ENCODE assay signal across 8 cellular contexts in the genomic region with DNA sequence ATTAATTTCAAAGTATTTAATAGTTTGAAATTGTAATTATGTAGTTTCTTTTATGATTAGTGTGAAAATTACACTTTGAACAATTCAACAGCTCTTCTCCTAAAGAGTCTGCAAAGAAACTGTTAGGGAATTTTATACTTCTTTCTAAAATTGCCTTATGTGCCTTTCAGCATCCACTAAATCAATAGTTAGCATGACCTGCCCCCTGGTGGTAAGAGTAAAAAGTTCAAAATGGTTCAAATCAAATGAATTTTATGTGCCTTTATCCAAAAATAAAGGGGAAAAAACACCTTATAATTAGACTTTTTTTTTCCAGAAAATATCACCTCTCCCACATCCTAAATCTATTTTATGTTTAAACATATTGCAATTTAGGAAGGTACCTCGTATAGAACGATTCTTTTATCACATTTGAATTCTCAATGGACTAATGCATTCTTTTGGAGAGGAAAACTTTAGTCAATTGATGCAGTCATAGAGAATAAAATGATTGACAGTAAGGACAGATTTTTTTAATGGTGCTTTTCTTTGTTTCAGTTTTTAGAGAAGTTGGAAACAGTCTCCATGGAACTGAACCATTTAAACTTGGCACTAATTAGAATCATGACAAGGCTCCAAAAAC.
DNase-seq lines count a peak whose midpoint lies in the region; ATAC-seq, FAIRE-seq and TF ChIP-seq lines count a peak whose summit lies in the region.

No MANE protein-coding gene starts in this region.

- H3K4me3 ChIP-seq in A549 = no peak overlapping the region
- H3K4me3 ChIP-seq in NB4 (ENCODE audit: low read depth, low read length) = no peak overlapping the region
- no peak overlapping the region for H3K4me3 ChIP-seq in adrenal gland
- H3K4me3 ChIP-seq in transverse colon = no peak overlapping the region

- 0 out of 6 replicates have a peak, but pooled peaks of 1 of the 2 experiments have one; percentile 43 for ATAC-seq in A549
- ATAC-seq in GM19452 (IDR thresholded peaks at IDR 0.05; ENCODE audit: unreplicated experiment) = no peak

- DNase-seq in A549 (ENCODE audit: low read depth in 1 of 2, low spot score in 1 of 2) (peak in 1 of 2 experiments; percentile 53), D341Med (ENCODE audit: low spot score) (peak; percentile 21), NB4 (ENCODE audit: low read depth) (peak; percentile 57), adrenal gland (peak in 4 of 7 donors; percentile 16 to 50 (median 44)), inferior parietal cortex (ENCODE audit: extremely low spot score) (peak; percentile 92), transverse colon (no peak), GOT3 (lab: John Stamatoyannopoulos, UW) (no peak)

- WGBS in A549 (ENCODE audit: missing lambda C conversion rate) = 8% methylated on average over 2 of the region's 2 CpGs
- WGBS in adrenal gland, 4 donors = 13 to 27% (median 21%) methylated on average over 2 of the region's 2 CpGs
- 21 to 28% methylated on average over 2 of the region's 2 CpGs for WGBS in transverse colon (ENCODE audit: low coverage in 1 of 2), 2 donors

- peak; percentile 7 for FAIRE-seq in A549 (lab: Jason Lieb, UNC)

- TF ChIP-seq EP300 in A549 (IDR thresholded peaks at IDR 0.05) (no peak), transverse colon (IDR thresholded peaks at IDR 0.05; ENCODE audit: low read depth) (no peak)

- H3K36me3 ChIP-seq in adrenal gland (replicated peaks in 1 of 2) (no peaks in the 10 kb centered on the region), transverse colon (no peaks in the 10 kb centered on the region)

- CTCF ChIA-PET in A549 (lab: Yijun Ruan, JAX) = interaction anchor here (0.6 to 13.4 kb wide), 14 partner anchors 9 to 1087 kb away, joined by 3 to 354 read pairs (median 3); no protein-coding TSS in a partner anchor

- H3K9me3 ChIP-seq in A549 = no peaks in the 10 kb centered on the region
- no peaks in the 10 kb centered on the region for H3K9me3 ChIP-seq in adrenal gland (replicated peaks in 1 of 3)
- H3K9me3 ChIP-seq in transverse colon = no peaks in the 10 kb centered on the region

- TF ChIP-seq POLR2A in A549 (IDR thresholded peaks at IDR 0.05; ENCODE audit: low read length) (no peak), NB4 (IDR thresholded peaks at IDR 0.05; ENCODE audit: extremely low read depth, insufficient read length) (no peak), adrenal gland (IDR thresholded peaks at IDR 0.05) (no peak), transverse colon (IDR thresholded peaks at IDR 0.05) (no peak)

- TF ChIP-seq CTCF in A549 (IDR thresholded peaks at IDR 0.05) (peak; percentile 92), NB4 (IDR thresholded peaks at IDR 0.05; ENCODE audit: low read depth, low read length) (peak; percentile 37), adrenal gland (IDR thresholded peaks at IDR 0.05) (peak; percentile 63 to 82 (median 72)), transverse colon (IDR thresholded peaks at IDR 0.05) (peak; percentile 58 to 73 (median 66))

- no peak overlapping the region for H3K4me2 ChIP-seq in A549

- peaks cover 3% of the 10 kb centered on the region; the same call in 1 of the 3 replicates for H3K4me1 ChIP-seq in A549
- no peaks in the 10 kb centered on the region for H3K4me1 ChIP-seq in adrenal gland (replicated peaks in 1 of 2)
- H3K4me1 ChIP-seq in transverse colon = peaks cover 0 to 5% (median 0%) of the 10 kb centered on the region in 4 donors

- no peak overlapping the region for H3K27ac ChIP-seq in A549
- no peak overlapping the region for H3K27ac ChIP-seq in adrenal gland
- no peak overlapping the region for H3K27ac ChIP-seq in transverse colon

- in situ Hi-C loops in transverse colon (cut with MboI; ENCODE audit: low pct_ligation_motif_present in 1 of 4, low pct_unique_long_range_greater_than_20kb in 1 of 4, low sequenced_read_pairs in 3 of 4) = loop anchor here (5.0 to 25.0 kb wide), 5 partner anchors 836 to 1088 kb away; partner anchors contain the start of gene SEMA3A (in 2 of the 4)

- TF ChIP-seq RAD21 in A549 (conservative IDR thresholded peaks at IDR 0.05 in 1 of 2, IDR thresholded peaks at IDR 0.05 in 1 of 2) = peak; percentile 93 to 95

- POLR2A ChIA-PET in A549 (lab: Yijun Ruan, JAX) = no interaction called here

- intact Hi-C loops in adrenal gland (cut with DNase I) (loop anchor here (5.0 to 10.0 kb wide), 3 partner anchors 1046 to 1088 kb away; no protein-coding TSS in a partner anchor), transverse colon (cut with DNase I; ENCODE audit: low total_unique reads) (no loop called here)

- H3K27me3 ChIP-seq in adrenal gland (no peaks in the 10 kb centered on the region), transverse colon (no peaks in the 10 kb centered on the region)

TF ChIP-seq in A549, 52 proteins besides CTCF, POLR2A, EP300 and RAD21:
- peak; percentile 97 for TF ChIP-seq SMC3 (IDR thresholded peaks at IDR 0.05)
- TF ChIP-seq CBX2 (IDR thresholded peaks at IDR 0.05; ENCODE audit: borderline replicate concordance, low read depth) = no peak
- no peak for TF ChIP-seq CBX8 (IDR thresholded peaks at IDR 0.05)
- no peak for TF ChIP-seq GATA3 (IDR thresholded peaks at IDR 0.05; ENCODE audit: borderline replicate concordance)
- TF ChIP-seq CHD2 (IDR thresholded peaks at IDR 0.05; ENCODE audit: low read length, partially characterized antibody) = no peak
TF ChIP-seq in A549: peak in this region for 1.

Comparison
In these comparisons a context has a peak if more than half of its experiments do, and no peak if none do; other contexts are left out.
1. DNase-seq: peak in D341Med (single experiment), NB4 (single experiment), adrenal gland (4 of 7) and inferior parietal cortex (single experiment); none in transverse colon (single experiment) and GOT3 (single experiment).
2. CTCF ChIP-seq: peak in every context shown above with its lines; median percentile 92 in A549; 72 in adrenal gland; 66 in transverse colon; 37 in NB4.